ENCODE assay signal across 8 cellular contexts in the genomic region with DNA sequence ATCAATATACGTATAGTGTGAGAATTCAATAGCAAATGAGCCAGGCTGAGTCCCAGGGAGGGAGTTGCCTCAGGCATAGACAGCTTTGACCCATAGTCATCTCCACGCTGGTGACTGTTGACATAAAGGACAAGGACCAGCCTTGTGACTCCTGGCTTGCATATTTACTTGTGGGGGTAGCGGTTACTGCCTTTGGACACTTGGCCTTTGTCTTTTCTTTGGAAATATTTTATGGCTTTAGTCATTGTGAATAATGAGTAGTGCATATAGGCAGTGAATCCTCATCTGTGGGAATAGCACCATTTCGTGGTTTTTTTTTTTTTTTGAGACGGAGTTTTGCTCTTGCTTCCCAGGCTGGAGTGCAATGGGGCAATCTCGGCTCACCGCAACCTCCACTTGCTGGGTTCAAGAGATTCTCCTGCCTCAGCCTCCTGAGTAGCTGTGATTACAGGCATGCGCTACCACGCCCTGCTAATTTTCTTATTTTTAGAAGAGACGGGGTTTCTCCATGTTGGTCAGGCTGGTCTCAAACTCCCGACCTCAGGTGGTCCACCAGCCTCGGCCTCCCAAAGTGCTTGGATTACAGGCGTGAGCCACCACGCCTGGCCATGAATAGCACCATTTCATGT.
DNase-seq lines count a peak whose midpoint lies in the region; TF ChIP-seq lines count a peak whose summit lies in the region.
"Not testable (repeated sequence)": the region's sequence is repeated elsewhere in the genome, so short reads cannot be mapped to it uniquely, and the experiment has no call there.

No MANE protein-coding gene starts in this region.

- H3K9me3 Mint-ChIP-seq in chondrocyte (ENCODE audit: low read depth) = not testable (repeated sequence)

- not testable (repeated sequence) for H2AFZ ChIP-seq in MM.1S (ENCODE audit: low read length)

- 76 to 80% methylated on average over 14 of the region's 14 CpGs for WGBS in tibial nerve, 2 donors

- not testable (repeated sequence) for H3K4me3 ChIP-seq in MM.1S (ENCODE audit: low read length); tibial nerve

- peak in 1 of 2 donors; percentile 50 for TF ChIP-seq EP300 in tibial nerve (IDR thresholded peaks at IDR 0.05)

- not testable (repeated sequence) for H3K36me3 ChIP-seq in MM.1S (replicated peaks; ENCODE audit: insufficient read depth, low read length); tibial nerve

- not testable (repeated sequence) for H3K27me3 Mint-ChIP-seq in chondrocyte (ENCODE audit: low read depth)

- H3K4me1 Mint-ChIP-seq in chondrocyte (ENCODE audit: low read depth) = peaks cover 26% of the 10 kb centered on the region

- peak; percentile 66 for DNase-seq in AG20443 (ENCODE audit: low spot score)
- peak; percentile 74 for DNase-seq in H4 (ENCODE audit: low spot score)
- not testable (repeated sequence) for DNase-seq in MM.1S; chondrocyte (ENCODE audit: low spot score); tibial nerve (ENCODE audit: low spot score in 2 of 2)
- peak; percentile 95 for DNase-seq in SK-MEL-5 (ENCODE audit: low read depth, low spot score)
- peak; percentile 48 for DNase-seq in hepatic stellate cell (ENCODE audit: low spot score)
- peak; percentile 32 for DNase-seq in myocyte (ENCODE audit: low read depth)

- not testable (repeated sequence) for H4K20me1 ChIP-seq in MM.1S (ENCODE audit: insufficient read depth, low read length)

- not testable (repeated sequence) for H3K9me3 ChIP-seq in MM.1S (replicated peaks; ENCODE audit: insufficient read depth, low read length); tibial nerve

- peak overlapping the region; percentile 80; the same call in 1 of the 2 replicates for H3K27ac ChIP-seq in MM.1S (ENCODE audit: low read length)
- H3K27ac ChIP-seq in tibial nerve = peak overlapping the region in 3 of 4 donors; percentile 44 to 62 (median 56)

- peaks cover 45% of the 10 kb centered on the region for H3K4me1 ChIP-seq in MM.1S (ENCODE audit: low read length)
- H3K4me1 ChIP-seq in tibial nerve = not testable (repeated sequence)

- TF ChIP-seq CTCF in MM.1S (IDR thresholded peaks at IDR 0.05; ENCODE audit: low read length); chondrocyte (IDR thresholded peaks at IDR 0.05); tibial nerve (IDR thresholded peaks at IDR 0.05): not testable (repeated sequence)

- peaks cover 70% of the 10 kb centered on the region for H3K79me2 ChIP-seq in MM.1S (ENCODE audit: low read length)

- H3F3A ChIP-seq in MM.1S (ENCODE audit: insufficient read depth, low read length) = not testable (repeated sequence)

- H3K4me3 Mint-ChIP-seq in chondrocyte (ENCODE audit: unreplicated experiment) = not testable (repeated sequence)

- in situ Hi-C loops in SK-MEL-5 (cut with HindIII; ENCODE audit: low pct_unique_long_range_greater_than_20kb, low sequenced_read_pairs) = not testable (repeated sequence)

- not testable (repeated sequence) for H3K9ac ChIP-seq in MM.1S (ENCODE audit: low read length)

- not testable (repeated sequence) for H3K36me3 Mint-ChIP-seq in chondrocyte (ENCODE audit: low read depth)

- H3K4me2 ChIP-seq in MM.1S (ENCODE audit: low read depth, low read length) = peak overlapping the region; percentile 84; the same call in 1 of the 2 replicates

- H3K27ac Mint-ChIP-seq in chondrocyte (ENCODE audit: unreplicated experiment) = peak overlapping the region; percentile 73

- H3K27me3 ChIP-seq in MM.1S (replicated peaks; ENCODE audit: insufficient read depth, low read length); tibial nerve: not testable (repeated sequence)

- H3K9me2 ChIP-seq in MM.1S (replicated peaks; ENCODE audit: insufficient read depth, low read length) = not testable (repeated sequence)

- not testable (repeated sequence) for TF ChIP-seq POLR2A in tibial nerve (IDR thresholded peaks at IDR 0.05)
